Comparison of ENCODE assay signal across 8 cellular contexts in genomic region chr3:75785091-75785755, GRCh38. TPM values are rescaled to one million over a fixed set of nuclear protein-coding genes. Genes with fewer than 3 reads are reported as not detected.
DNase-seq lines count a peak whose midpoint lies in the region; ATAC-seq and TF ChIP-seq lines count a peak whose summit lies in the region.
"Not testable (repeated sequence)": the region's sequence is repeated elsewhere in the genome, so short reads cannot be mapped to it uniquely, and the experiment has no call there.

ZNF717 (minus strand) TSS chr3:75785549; CDS start chr3:75783362, 2,187 bp downstream.

- DNase-seq in ACHN (peak; percentile 80), NCI-H187 (lab: John Stamatoyannopoulos, UW) (peak; percentile 57), T-helper 22 cell (ENCODE audit: low read depth) (peak; percentile 77), fibroblast of lung (ENCODE audit: low read depth in 2 of 2) (peak; percentile 85 to 91)
- peak; percentile 93 for DNase-seq in activated naive CD4-positive, alpha-beta T cell treated with anti-CD3 and anti-CD28 coated beads, Interleukin-2, amount 50 U/mL, for 16 hours
- peak; percentile 89 for DNase-seq in stimulated activated CD4-positive, alpha-beta T cell treated with anti-CD3 and anti-CD28 coated beads, Interleukin-2, amount 100 ng/mL, for 4 hours (ENCODE audit: low read depth)

- not testable (repeated sequence) for H4K20me1 ChIP-seq in fibroblast of lung (ENCODE audit: control insufficient read depth, extremely low read depth, insufficient read depth, low read length)

- H3K36me3 ChIP-seq in fibroblast of lung (ENCODE audit: control insufficient read depth, insufficient read depth, low read length): not testable (repeated sequence)

- H3K27me3 ChIP-seq in fibroblast of lung (ENCODE audit: control insufficient read depth, insufficient read depth, low read length); mononuclear cell (ENCODE audit: insufficient read depth, low read length): not testable (repeated sequence)

- peak within 1 kb of the TSS; percentile 72 for H3K9ac ChIP-seq in fibroblast of lung (ENCODE audit: insufficient read depth, low read length)

- H3K9me3 ChIP-seq in fibroblast of lung (ENCODE audit: control insufficient read depth, insufficient read depth, low read depth, low read length); mononuclear cell (ENCODE audit: low read depth, low read length): not testable (repeated sequence)

- H3K4me3 ChIP-seq in fibroblast of lung (replicated peaks in 1 of 4; ENCODE audit: control extremely low read depth in 1 of 4, insufficient read depth in 1 of 4, low read depth in 3 of 4, low read length in 4 of 4): peak within 1 kb of the TSS; percentile 43 to 88 (median 56)
- H3K4me3 ChIP-seq in mononuclear cell (ENCODE audit: low read length): peak within 1 kb of the TSS; percentile 45

- H3K79me2 ChIP-seq in fibroblast of lung (ENCODE audit: control insufficient read depth, insufficient read depth, low read length): not testable (repeated sequence)

- H2AFZ ChIP-seq in fibroblast of lung (ENCODE audit: low read length): peak within 1 kb of the TSS; percentile 74

- in situ Hi-C loops in ACHN (cut with HindIII; ENCODE audit: low pct_ligation_motif_present, low pct_unique_long_range_greater_than_20kb, low sequenced_read_pairs): not testable (repeated sequence)

- not testable (repeated sequence) for H3K4me1 ChIP-seq in fibroblast of lung (ENCODE audit: control insufficient read depth, extremely low read depth, insufficient read depth, low read length); mononuclear cell (ENCODE audit: insufficient read depth, low read length)

- peak; percentile 75 for ATAC-seq in GM19351 (IDR thresholded peaks at IDR 0.05; ENCODE audit: unreplicated experiment)

- H3K27ac ChIP-seq in fibroblast of lung (ENCODE audit: insufficient read depth, low read length): peak within 1 kb of the TSS; percentile 64

- H3K4me2 ChIP-seq in fibroblast of lung (ENCODE audit: extremely low read depth, insufficient read depth, low read length): peak within 1 kb of the TSS; percentile 79

- TF ChIP-seq CTCF in fibroblast of lung (conservative IDR thresholded peaks at IDR 0.05 in 1 of 2, IDR thresholded peaks at IDR 0.05 in 1 of 2; ENCODE audit: low read depth in 1 of 2, low read length in 2 of 2): not testable (repeated sequence)

RNA-seq across cellular contexts. Expression of gene ZNF717, which starts in this region (rescaled TPM):
- total RNA-seq in fibroblast of lung (18.2 and 23.8 TPM in 2 replicates), mononuclear cell (5.0 TPM)
- polyA plus RNA-seq in fibroblast of lung: 8.8 and 11.4 TPM in 2 replicates
- 4.4 and 5.2 TPM in 2 replicates for polyA plus RNA-seq in fibroblast of lung (2012)
- polyA minus RNA-seq in fibroblast of lung (ENCODE audit: low replicate concordance): 2.3 and 2.8 TPM in 2 replicates

Comparison
In these comparisons a context has a peak if more than half of its experiments do, and no peak if none do; other contexts are left out.
1. Peak in every context shown above with its lines: DNase-seq, ATAC-seq, H3K4me3 ChIP-seq and H3K27ac ChIP-seq.